Comparison of ENCODE assay signal across 1 cellular context in genomic region chr1:171420810-171421209, GRCh38.
TF ChIP-seq lines count a peak whose summit lies in the region.

No MANE protein-coding gene starts in this region.

TF ChIP-seq in HCT116, 20 proteins besides CTCF, POLR2A, EP300 and RAD21:
- TF ChIP-seq MAX (IDR thresholded peaks at IDR 0.05) (no peak), SIN3A (IDR thresholded peaks at IDR 0.05; ENCODE audit: low read depth) (no peak), ATF3 (IDR thresholded peaks at IDR 0.05) (no peak), REST (IDR thresholded peaks at IDR 0.05; ENCODE audit: low read depth) (no peak), ZFX (IDR thresholded peaks at IDR 0.05) (no peak), POLR2AphosphoS5 (IDR thresholded peaks at IDR 0.05; ENCODE audit: low read depth, low read length) (no peak), EZH2phosphoT487 (IDR thresholded peaks at IDR 0.05; ENCODE audit: borderline replicate concordance) (no peak), SRF (IDR thresholded peaks at IDR 0.05; ENCODE audit: low read depth) (peak; percentile 87), ELF1 (IDR thresholded peaks at IDR 0.05; ENCODE audit: borderline replicate concordance, low read depth) (no peak), CBX3 (IDR thresholded peaks at IDR 0.05; ENCODE audit: low read depth) (no peak), CEBPB (IDR thresholded peaks at IDR 0.05; ENCODE audit: low read depth) (0 out of 2 replicates have a peak, but pooled peaks have one; percentile 27), JUND (IDR thresholded peaks at IDR 0.05) (0 out of 2 replicates have a peak, but pooled peaks have one; percentile 22), FOSL1 (IDR thresholded peaks at IDR 0.05; ENCODE audit: low read depth) (peak; percentile 58)
